1 cellular context compared by ENCODE assay signal in genomic region chr1:194342484-194343262, GRCh38.
TF ChIP-seq lines count a peak whose summit lies in the region.

No MANE protein-coding gene starts in this region.

TF ChIP-seq in GM23338, 12 proteins besides CTCF, POLR2A, EP300 and RAD21 (continued from another document):
- no peak for TF ChIP-seq ZNF462 (CRISPR knock-in tag; IDR thresholded peaks at IDR 0.05)
TF ChIP-seq in GM23338: peak in this region for 0.
